In genomic region chr17:46046957-46047356, GRCh38 we compare ENCODE assay signal across 20 cellular contexts. TPM values are rescaled to one million over a fixed set of nuclear protein-coding genes. Genes with fewer than 3 reads are reported as not detected.
DNase-seq lines count a peak whose midpoint lies in the region; FAIRE-seq and TF ChIP-seq lines count a peak whose summit lies in the region.
"Had no signal": no experiment of that assay in that cellular context is flagged by ENCODE, and none has a peak within 500 bp of the region (broad histone marks: within the 10 kb centered on the region; RNA-seq: fewer than 3 reads in every experiment).

No MANE protein-coding gene starts in this region.

- H3K9ac ChIP-seq in kidney (ENCODE audit: low read length in 2 of 2) = no peak overlapping the region
- H3K9ac ChIP-seq: BLaER1 had no signal

- no peak overlapping the region for H3K4me3 ChIP-seq in muscle layer of duodenum (ENCODE audit: low read depth in 1 of 2, low read length in 2 of 2)
- no peak overlapping the region for H3K4me3 ChIP-seq in kidney (ENCODE audit: low read length in 2 of 2)
- H3K4me3 ChIP-seq: BLaER1, dorsolateral prefrontal cortex, GM12878 had no signal

- H3K27ac ChIP-seq in muscle layer of duodenum (ENCODE audit: low read length) = peak overlapping the region; percentile 21
- no peak overlapping the region for H3K27ac ChIP-seq in kidney (ENCODE audit: low read depth in 2 of 2, low read length in 2 of 2)
- H3K27ac ChIP-seq: BLaER1 had no signal

- H3K27me3 Mint-ChIP-seq in endothelial cell (ENCODE audit: unreplicated experiment) = peaks cover 16% of the 10 kb centered on the region
- H3K27me3 Mint-ChIP-seq: stimulated activated naive B cell treated with anti-CD40 and anti-IgM and Interleukin-4, amounts not matched to agents 10 μg/mL and 1 μg/mL and 100 μg/mL, for 72 hours had no signal

- peak; percentile 35 for DNase-seq in AG09319 (ENCODE audit: extremely low read depth, low read depth)
- DNase-seq in HTR-8/SVneo (ENCODE audit: insufficient read length, low spot score) = no peak
- DNase-seq in endothelial cell (ENCODE audit: low spot score) = no peak
- DNase-seq in kidney = no peak
- DNase-seq in frontal cortex (ENCODE audit: low spot score in 2 of 2) = no peak
- DNase-seq in NCI-H1417 (lab: John Stamatoyannopoulos, UW) = no peak
- DNase-seq in head of caudate nucleus = no peak
- DNase-seq: activated CD4-positive, alpha-beta T cell treated with anti-CD3 and anti-CD28 coated beads, Interleukin-2, amount 50 U/mL, for 4 hours; aorta; dorsolateral prefrontal cortex; EL; mesendoderm; NCI-H2227 treated with DMSO at 0.1 percent for 48 hours; stimulated activated naive B cell treated with anti-CD40 and anti-IgM and Interleukin-4, amounts not matched to agents 10 μg/mL and 1 μg/mL and 100 μg/mL, for 72 hours had no signal

- no peak overlapping the region for H3K27ac Mint-ChIP-seq in endothelial cell (ENCODE audit: unreplicated experiment)

- no peaks in the 10 kb centered on the region for H3K9me3 ChIP-seq in muscle layer of duodenum (ENCODE audit: control insufficient read depth in 1 of 2, low read length in 2 of 2)
- H3K9me3 ChIP-seq in kidney (ENCODE audit: control insufficient read depth in 1 of 2, low read length in 2 of 2) = no peaks in the 10 kb centered on the region
- H3K9me3 ChIP-seq: BLaER1 had no signal

- H3K36me3 ChIP-seq in muscle layer of duodenum (ENCODE audit: control insufficient read depth in 1 of 2, insufficient read depth in 2 of 2, low read length in 2 of 2) (peaks cover 26 to 39% of the 10 kb centered on the region in 2 donors), kidney (ENCODE audit: control insufficient read depth in 1 of 2, insufficient read depth in 2 of 2, low read length in 2 of 2) (peaks cover 11 to 37% of the 10 kb centered on the region in 2 donors)

- H3K9me3 Mint-ChIP-seq in endothelial cell (ENCODE audit: unreplicated experiment) = no peaks in the 10 kb centered on the region
- H3K9me3 Mint-ChIP-seq: stimulated activated naive B cell treated with anti-CD40 and anti-IgM and Interleukin-4, amounts not matched to agents 10 μg/mL and 1 μg/mL and 100 μg/mL, for 72 hours had no signal

- H3K36me3 Mint-ChIP-seq in endothelial cell (ENCODE audit: low read depth, unreplicated experiment) = peaks cover 40% of the 10 kb centered on the region

- intact Hi-C loops in kidney (cut with DNase I) (no loop called here), head of caudate nucleus (cut with DNase I) (no loop called here)

- TF ChIP-seq CTCF in AG09319 (IDR thresholded peaks at IDR 0.05; ENCODE audit: low read depth, low read length) = no peak; the same call in 1 of the 2 replicates
- TF ChIP-seq CTCF in endothelial cell (IDR thresholded peaks at IDR 0.05; ENCODE audit: unreplicated experiment) = peak; percentile 53
- TF ChIP-seq CTCF in kidney (IDR thresholded peaks at IDR 0.05; ENCODE audit: borderline replicate concordance, extremely low read depth, insufficient read depth) = no peak

- no peaks in the 10 kb centered on the region for H3K27me3 ChIP-seq in muscle layer of duodenum (ENCODE audit: low read depth, low read length)
- H3K27me3 ChIP-seq: BLaER1, dorsolateral prefrontal cortex had no signal

- no peak overlapping the region for H3K4me3 Mint-ChIP-seq in endothelial cell (ENCODE audit: unreplicated experiment)
- H3K4me3 Mint-ChIP-seq: stimulated activated naive B cell treated with anti-CD40 and anti-IgM and Interleukin-4, amounts not matched to agents 10 μg/mL and 1 μg/mL and 100 μg/mL, for 72 hours had no signal

- H3K4me1 ChIP-seq in muscle layer of duodenum (ENCODE audit: control insufficient read depth in 1 of 2, insufficient read depth in 2 of 2, low read length in 2 of 2) = peaks cover 16 to 18% of the 10 kb centered on the region in 2 donors
- H3K4me1 ChIP-seq in kidney (ENCODE audit: control insufficient read depth in 1 of 2, insufficient read depth in 1 of 2, low read depth in 1 of 2, low read length in 2 of 2) = peaks cover 8% of the 10 kb centered on the region in 2 donors
- H3K4me1 ChIP-seq: BLaER1 had no signal

- peak; percentile 23 for FAIRE-seq in HTR-8/SVneo (lab: Jason Lieb, UNC)
- no peak for FAIRE-seq in kidney (lab: Jason Lieb, UNC)
- FAIRE-seq in frontal cortex (lab: Jason Lieb, UNC) = no peak
- FAIRE-seq: GM12878, H54, urothelium cell line had no signal

- peaks cover 32% of the 10 kb centered on the region for H3K4me1 Mint-ChIP-seq in endothelial cell (ENCODE audit: unreplicated experiment)

RNA-seq across cellular contexts. Expression of gene STH, which starts 47.9 kb away (rescaled TPM):
- total RNA-seq in endothelial cell (ENCODE audit: unreplicated experiment) (not detected), kidney (not detected), frontal cortex (2.0 TPM)
- not detected for polyA plus RNA-seq in kidney (ENCODE audit: insufficient read depth, low read depth, low replicate concordance)
- total RNA-seq: aorta, GM12878, skeletal muscle tissue had no signal
- polyA plus RNA-seq: aorta, GM12878 had no signal
